Comparison of ENCODE assay signal across 20 cellular contexts in the genomic region with DNA sequence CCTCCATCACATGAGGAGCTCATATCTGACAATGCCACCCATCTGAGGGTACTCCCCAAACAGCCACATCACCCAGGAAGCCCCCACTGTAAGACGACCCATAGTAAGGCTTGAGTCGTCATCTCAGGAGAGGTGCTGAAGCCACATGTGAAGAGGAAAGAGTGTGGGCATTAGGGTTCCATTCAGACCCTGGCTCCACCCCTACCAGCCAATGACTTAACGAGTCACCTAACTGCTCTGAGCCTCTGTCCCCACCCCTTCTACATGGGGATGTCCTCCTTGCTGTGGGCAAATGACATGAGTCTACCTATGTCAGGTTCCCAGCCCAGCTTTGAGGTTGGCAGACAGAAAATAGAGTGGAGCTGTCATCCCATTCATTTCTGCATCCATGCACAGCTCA. TPM values are rescaled to one million over a fixed set of nuclear protein-coding genes. Genes with fewer than 3 reads are reported as not detected.
"Had no signal": no experiment of that assay in that cellular context is flagged by ENCODE, and none has a peak within 500 bp of the region (broad histone marks: within the 10 kb centered on the region; RNA-seq: fewer than 3 reads in every experiment).

No MANE protein-coding gene starts in this region.

- H3K36me3 Mint-ChIP-seq: activated naive CD4-positive, alpha-beta T cell treated with anti-CD3 and anti-CD28 coated beads, Interleukin-2, amount 10 ng/mL, durations not matched to agents 7 days and 5 days; stimulated activated effector memory CD8-positive, alpha-beta T cell treated with anti-CD3 and anti-CD28 coated beads, Interleukin-12 subunit alpha, Interleukin-12 subunit beta, amount 100 ng/mL, for 72 hours had no signal

- H3K9me3 Mint-ChIP-seq: activated CD4-positive, alpha-beta T cell treated with anti-CD3 and anti-CD28 coated beads, Interleukin-2, amount 10 ng/mL, durations not matched to agents 7 days and 5 days had no signal

- H3K4me1 Mint-ChIP-seq: activated CD4-positive, alpha-beta T cell treated with anti-CD3 and anti-CD28 coated beads, Interleukin-2, amount 10 ng/mL, durations not matched to agents 7 days and 5 days; activated naive CD4-positive, alpha-beta T cell treated with anti-CD3 and anti-CD28 coated beads, Interleukin-2, amount 10 ng/mL, durations not matched to agents 7 days and 5 days; immature natural killer cell; stimulated activated effector memory CD8-positive, alpha-beta T cell treated with anti-CD3 and anti-CD28 coated beads, Interleukin-12 subunit alpha, Interleukin-12 subunit beta, amount 100 ng/mL, for 72 hours had no signal

- ATAC-seq: heart right ventricle; naive thymus-derived CD8-positive, alpha-beta T cell; sciatic nerve; stimulated activated effector memory CD8-positive, alpha-beta T cell treated with anti-CD3 and anti-CD28 coated beads, Interleukin-12 subunit alpha, Interleukin-12 subunit beta, amount 100 ng/mL, for 72 hours had no signal

- H3K27me3 Mint-ChIP-seq: activated CD4-positive, alpha-beta T cell treated with anti-CD3 and anti-CD28 coated beads, Interleukin-2, amount 10 ng/mL, durations not matched to agents 7 days and 5 days had no signal

- H3K27ac ChIP-seq: adrenal gland, breast epithelium, coronary artery, esophagus squamous epithelium, heart right ventricle, pancreas had no signal

- H3K27me3 ChIP-seq: pancreas had no signal

- DNase-seq: activated CD4-positive, alpha-beta T cell treated with anti-CD3 and anti-CD28 coated beads, Interleukin-2, amount 10 ng/mL, durations not matched to agents 7 days and 5 days; activated CD4-positive, CD25-positive, alpha-beta regulatory T cell; activated naive CD4-positive, alpha-beta T cell treated with anti-CD3 and anti-CD28 coated beads, Interleukin-2, amount 10 ng/mL, durations not matched to agents 7 days and 5 days; adrenal gland; esophagus squamous epithelium; heart right ventricle; immature natural killer cell; kidney glomerular epithelial cell; mesendoderm; naive thymus-derived CD8-positive, alpha-beta T cell; pancreas; stimulated activated CD4-positive, alpha-beta T cell treated with anti-CD3 and anti-CD28 coated beads, Interleukin-4, amount 100 ng/mL, for 24 hours; T-helper 1 cell; T-helper 9 cell had no signal

- H3K4me3 ChIP-seq: adrenal gland, breast epithelium, coronary artery, esophagus squamous epithelium, heart right ventricle, pancreas had no signal

- H3K4me1 ChIP-seq: adrenal gland, breast epithelium, esophagus squamous epithelium, heart right ventricle, pancreas had no signal

- H3K9me3 ChIP-seq: adrenal gland, pancreas had no signal

- H3K4me3 Mint-ChIP-seq: activated CD4-positive, alpha-beta T cell treated with anti-CD3 and anti-CD28 coated beads, Interleukin-2, amount 10 ng/mL, durations not matched to agents 7 days and 5 days; activated naive CD4-positive, alpha-beta T cell treated with anti-CD3 and anti-CD28 coated beads, Interleukin-2, amount 10 ng/mL, durations not matched to agents 7 days and 5 days; immature natural killer cell; stimulated activated effector memory CD8-positive, alpha-beta T cell treated with anti-CD3 and anti-CD28 coated beads, Interleukin-12 subunit alpha, Interleukin-12 subunit beta, amount 100 ng/mL, for 72 hours had no signal

- H3K36me3 ChIP-seq: adrenal gland, breast epithelium, esophagus squamous epithelium, heart right ventricle, pancreas had no signal

- H3K27ac Mint-ChIP-seq: activated CD4-positive, alpha-beta T cell treated with anti-CD3 and anti-CD28 coated beads, Interleukin-2, amount 10 ng/mL, durations not matched to agents 7 days and 5 days; activated naive CD4-positive, alpha-beta T cell treated with anti-CD3 and anti-CD28 coated beads, Interleukin-2, amount 10 ng/mL, durations not matched to agents 7 days and 5 days; immature natural killer cell; naive thymus-derived CD8-positive, alpha-beta T cell; stimulated activated effector memory CD8-positive, alpha-beta T cell treated with anti-CD3 and anti-CD28 coated beads, Interleukin-12 subunit alpha, Interleukin-12 subunit beta, amount 100 ng/mL, for 72 hours had no signal

RNA-seq across cellular contexts. Expression of gene C1QL2, which starts 46.3 kb away (rescaled TPM):
- total RNA-seq: activated CD4-positive, alpha-beta T cell treated with anti-CD3 and anti-CD28 coated beads, Interleukin-2, amount 10 ng/mL, durations not matched to agents 7 days and 5 days; activated CD8-positive, alpha-beta memory T cell treated with anti-CD3 and anti-CD28 coated beads for 36 hours; adrenal gland; esophagus squamous epithelium; heart right ventricle; naive thymus-derived CD8-positive, alpha-beta T cell; sciatic nerve; urinary bladder had no signal
